8 cellular contexts compared by ENCODE assay signal in the genomic region with DNA sequence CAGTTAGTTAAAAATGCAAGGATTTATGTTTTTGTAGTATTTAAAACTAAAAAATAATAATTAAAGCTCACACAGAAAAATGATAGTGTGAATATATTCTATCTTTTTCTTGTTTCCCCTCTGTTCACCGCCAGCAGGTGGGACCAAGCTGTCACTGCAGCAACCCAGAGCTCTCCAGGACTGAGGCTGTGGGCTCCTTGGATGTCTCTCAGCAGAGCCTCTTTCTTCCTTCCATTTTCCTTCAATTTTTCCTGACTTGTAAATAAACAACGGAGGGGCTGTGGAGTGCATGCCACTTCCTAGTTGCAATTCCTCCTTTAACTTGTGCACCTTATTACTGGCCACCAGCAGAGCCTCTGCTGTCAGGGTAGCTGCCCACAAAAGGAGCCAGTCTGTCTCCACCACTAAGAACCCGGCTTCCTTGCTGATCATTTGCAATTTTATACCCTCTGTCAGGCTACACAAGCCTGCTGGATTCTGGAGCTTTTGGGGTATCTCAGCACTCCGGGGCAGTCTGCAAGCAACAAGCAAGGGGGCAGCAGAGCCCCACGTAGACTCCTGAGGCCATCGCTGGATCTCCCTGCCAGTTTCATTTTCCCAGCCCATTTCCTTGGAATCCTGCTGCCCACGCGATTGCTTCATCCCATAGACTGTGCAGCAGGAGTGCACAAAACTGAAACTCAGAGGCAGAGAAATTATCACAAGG.
DNase-seq lines count a peak whose midpoint lies in the region; ATAC-seq and TF ChIP-seq lines count a peak whose summit lies in the region.

No MANE protein-coding gene starts in this region.

- H3K36me3 ChIP-seq in PC-9 (ENCODE audit: low read depth) (no peaks in the 10 kb centered on the region), neuronal stem cell (replicated peaks in 1 of 2; ENCODE audit: control insufficient read depth in 2 of 2, insufficient read depth in 2 of 2, low read length in 2 of 2) (no peaks in the 10 kb centered on the region)

- H2AK5ac ChIP-seq in H9 (ENCODE audit: insufficient read length, low read length) (no peak overlapping the region), neuronal stem cell (ENCODE audit: low read depth, low read length) (no peak overlapping the region)

- CTCF ChIA-PET in PC-9 (lab: Charles Lee) = interaction anchor here (0.6 kb wide), 1 partner anchor 1782 kb away, joined by 3 read pairs; no protein-coding TSS in a partner anchor
- CTCF ChIA-PET in activated CD4-positive, alpha-beta T cell treated with anti-CD3 and anti-CD28 coated beads, Interleukin-2, amount 10 ng/mL, durations not matched to agents 7 days and 5 days (lab: Charles Lee) = no interaction called here

- no peak overlapping the region for H2BK5ac ChIP-seq in H9 (ENCODE audit: insufficient read length, low read length)
- no peak overlapping the region for H2BK5ac ChIP-seq in neuronal stem cell (ENCODE audit: low read length)

- H3K14ac ChIP-seq in H9 (ENCODE audit: insufficient read depth, low read length) (no peak overlapping the region), neuronal stem cell (ENCODE audit: low read length) (no peak overlapping the region)

- H3K27me3 ChIP-seq in H9 (ENCODE audit: insufficient read depth, low read length) (no peaks in the 10 kb centered on the region), PC-9 (ENCODE audit: insufficient read depth, low read depth) (no peaks in the 10 kb centered on the region), neuronal stem cell (ENCODE audit: control insufficient read depth in 3 of 3, insufficient read depth in 3 of 3, low read depth in 1 of 3, low read length in 3 of 3) (peaks cover 0 to 10% (median 0%) of the 10 kb centered on the region in 3 experiments)

- H3K4me3 Mint-ChIP-seq in H9 = peak overlapping the region in 1 of 2 experiments; percentile 4; a peak in 1 of 5 replicates
- no peak overlapping the region for H3K4me3 Mint-ChIP-seq in activated CD4-positive, alpha-beta T cell treated with anti-CD3 and anti-CD28 coated beads, Interleukin-2, amount 10 ng/mL, durations not matched to agents 7 days and 5 days

- peaks cover 10 to 14% of the 10 kb centered on the region in 2 experiments for H3K4me1 Mint-ChIP-seq in H9
- no peaks in the 10 kb centered on the region for H3K4me1 Mint-ChIP-seq in activated CD4-positive, alpha-beta T cell treated with anti-CD3 and anti-CD28 coated beads, Interleukin-2, amount 10 ng/mL, durations not matched to agents 7 days and 5 days

- no peak overlapping the region for H3K23ac ChIP-seq in H9 (ENCODE audit: insufficient read length, low read depth, low read length)
- H3K23ac ChIP-seq in neuronal stem cell (ENCODE audit: low read depth, low read length, poor library complexity) = no peak overlapping the region

- H4K5ac ChIP-seq in H9 (ENCODE audit: insufficient read length, low read depth, low read length) = no peak overlapping the region

- H3K4me3 ChIP-seq in PC-9 (peak overlapping the region; percentile 31; the same call in 1 of the 2 replicates), fibroblast of mammary gland (ENCODE audit: control insufficient read depth, low read depth, low read length) (peak overlapping the region; percentile 29), neuronal stem cell (ENCODE audit: low read length in 2 of 2) (no peak overlapping the region)

- H3K27ac Mint-ChIP-seq in H9 = peak overlapping the region; percentile 62 to 82 (median 74); a peak in 5 of 7 replicates
- H3K27ac Mint-ChIP-seq in activated CD4-positive, alpha-beta T cell treated with anti-CD3 and anti-CD28 coated beads, Interleukin-2, amount 10 ng/mL, durations not matched to agents 7 days and 5 days = no peak overlapping the region

- H3K4me2 ChIP-seq in H9 (ENCODE audit: insufficient read depth, insufficient read length, low read length) (no peak overlapping the region), PC-9 (peak overlapping the region; percentile 53), neuronal stem cell (ENCODE audit: insufficient read depth, low read length, poor library complexity, severe bottlenecking) (no peak overlapping the region)

- no peak overlapping the region for H2BK12ac ChIP-seq in H9 (ENCODE audit: insufficient read length, low read depth, low read length)
- no peak overlapping the region for H2BK12ac ChIP-seq in neuronal stem cell (ENCODE audit: low read length)

- no peak overlapping the region for H2BK15ac ChIP-seq in H9 (ENCODE audit: low read depth, low read length)
- H2BK15ac ChIP-seq in neuronal stem cell (ENCODE audit: low read length) = no peak overlapping the region

- no peak overlapping the region for H4K8ac ChIP-seq in H9 (replicated peaks; ENCODE audit: insufficient read length, low read depth, low read length)
- H4K8ac ChIP-seq in neuronal stem cell (ENCODE audit: low read depth, low read length) = peak overlapping the region; percentile 45

- DNase-seq in H9 (peak; percentile 81), PC-9 (peak in 1 of 2 experiments; percentile 45), fibroblast of mammary gland (ENCODE audit: low read depth) (peak; percentile 82), neuronal stem cell (ENCODE audit: low spot score) (peak; percentile 52)
- no peak for DNase-seq in activated CD4-positive, alpha-beta T cell treated with anti-CD3 and anti-CD28 coated beads, Interleukin-2, amount 10 ng/mL, durations not matched to agents 7 days and 5 days
- no peak for DNase-seq in activated CD4-positive, CD25-positive, alpha-beta regulatory T cell treated with anti-CD3 and anti-CD28 coated beads, Interleukin-2, amount 50 U/mL, for 72 hours

- TF ChIP-seq CTCF in H9 (conservative IDR thresholded peaks at IDR 0.05) = peak; percentile 79
- TF ChIP-seq CTCF in PC-9 (conservative IDR thresholded peaks at IDR 0.05) = 0 out of 2 replicates have a peak, but pooled peaks have one; percentile 15
- peak; percentile 64 for TF ChIP-seq CTCF in fibroblast of mammary gland (conservative IDR thresholded peaks at IDR 0.05; ENCODE audit: control insufficient read depth, insufficient read depth, low read depth, low read length)

- peaks cover 9 to 16% of the 10 kb centered on the region in 2 experiments; a peak in 4 of 5 replicates for H3K9me3 Mint-ChIP-seq in H9
- H3K9me3 Mint-ChIP-seq in activated CD4-positive, alpha-beta T cell treated with anti-CD3 and anti-CD28 coated beads, Interleukin-2, amount 10 ng/mL, durations not matched to agents 7 days and 5 days = peaks cover 2% of the 10 kb centered on the region

- intact Hi-C loops in PC-9 (cut with micrococcal nuclease; ENCODE audit: unreplicated experiment) = loop anchor here (10.0 kb wide), 1 partner anchor 241 kb away; no protein-coding TSS in a partner anchor

- H3K18ac ChIP-seq in H9 (ENCODE audit: insufficient read length, low read depth, low read length) (no peak overlapping the region), neuronal stem cell (ENCODE audit: low read length) (no peak overlapping the region)

- WGBS in H9 (ENCODE audit: extremely low coverage, insufficient read length, low lambda C conversion rate) = no CpG with 5 or more reads among the region's 8 CpGs
- WGBS in neuronal stem cell (ENCODE audit: extremely low coverage in 2 of 2, insufficient read length in 2 of 2, insufficient replicate concordance in 1 of 2), 2 donors = no CpG with 5 or more reads among the region's 8 CpGs

- H3K4me1 ChIP-seq in H9 (ENCODE audit: insufficient read depth, low read length) = no peaks in the 10 kb centered on the region
- H3K4me1 ChIP-seq in PC-9 (replicated peaks; ENCODE audit: insufficient read depth) = no peaks in the 10 kb centered on the region
- peaks cover 0 to 4% of the 10 kb centered on the region in 2 donors for H3K4me1 ChIP-seq in neuronal stem cell (ENCODE audit: control insufficient read depth in 2 of 2, insufficient read depth in 1 of 2, low read depth in 1 of 2, low read length in 2 of 2)

- BruUV-seq in PC-9 (replicated peaks; lab: Mats Ljungman, UMichigan) = no TSS peak

- H3K36me3 Mint-ChIP-seq in H9 (ENCODE audit: insufficient read depth in 1 of 3, low read depth in 3 of 3) = peaks cover 5 to 18% (median 10%) of the 10 kb centered on the region in 3 experiments
- no peaks in the 10 kb centered on the region for H3K36me3 Mint-ChIP-seq in activated CD4-positive, alpha-beta T cell treated with anti-CD3 and anti-CD28 coated beads, Interleukin-2, amount 10 ng/mL, durations not matched to agents 7 days and 5 days (ENCODE audit: low read depth)

- H3K9me2 ChIP-seq in PC-9 (ENCODE audit: insufficient read depth) = no peaks in the 10 kb centered on the region

- no peak overlapping the region for H3K56ac ChIP-seq in H9 (ENCODE audit: insufficient read length, low read depth, low read length)

- H3F3A ChIP-seq in PC-9 (ENCODE audit: insufficient read depth, low read depth) = no peaks in the 10 kb centered on the region

- H2BK120ac ChIP-seq in H9 (ENCODE audit: low read depth, low read length, poor library complexity, severe bottlenecking) = no peak overlapping the region
- no peak overlapping the region for H2BK120ac ChIP-seq in neuronal stem cell (ENCODE audit: low read depth, low read length)

- H4K20me1 ChIP-seq in H9 (ENCODE audit: control insufficient read depth, insufficient read depth, insufficient read length) (no peaks in the 10 kb centered on the region), PC-9 (ENCODE audit: insufficient read depth) (no peaks in the 10 kb centered on the region)

- H2AFZ ChIP-seq in H9 (ENCODE audit: low read length) = peak overlapping the region; percentile 43
- peak overlapping the region; percentile 55; the same call in 1 of the 2 replicates for H2AFZ ChIP-seq in PC-9
- peak overlapping the region; percentile 75 for H2AFZ ChIP-seq in neuronal stem cell (ENCODE audit: low read length)

- POLR2A ChIA-PET in PC-9 (lab: Charles Lee; ENCODE audit: unreplicated experiment) = no interaction called here
- POLR2A ChIA-PET in activated CD4-positive, alpha-beta T cell treated with anti-CD3 and anti-CD28 coated beads, Interleukin-2, amount 10 ng/mL, durations not matched to agents 7 days and 5 days (lab: Charles Lee) = no interaction called here

- H4K91ac ChIP-seq in H9 (ENCODE audit: insufficient read length, low read depth, low read length) (no peak overlapping the region), neuronal stem cell (ENCODE audit: low read depth, low read length, poor library complexity) (no peak overlapping the region)

- no peaks in the 10 kb centered on the region for H3K23me2 ChIP-seq in H9 (ENCODE audit: insufficient read length, low read depth, low read length, poor library complexity, severe bottlenecking)

- no peak for ATAC-seq in HG02763 (IDR thresholded peaks at IDR 0.05; ENCODE audit: unreplicated experiment)
- ATAC-seq in HG03460 (IDR thresholded peaks at IDR 0.05; ENCODE audit: unreplicated experiment) = no peak

- no peak overlapping the region for H3K27ac ChIP-seq in H9 (ENCODE audit: insufficient read length, low read depth, low read length)
- no peak overlapping the region for H3K27ac ChIP-seq in PC-9
- no peak overlapping the region for H3K27ac ChIP-seq in neuronal stem cell (replicated peaks; ENCODE audit: low read length)

- no peaks in the 10 kb centered on the region for H3K27me3 Mint-ChIP-seq in H9 (ENCODE audit: low read depth)
- no peaks in the 10 kb centered on the region for H3K27me3 Mint-ChIP-seq in activated CD4-positive, alpha-beta T cell treated with anti-CD3 and anti-CD28 coated beads, Interleukin-2, amount 10 ng/mL, durations not matched to agents 7 days and 5 days

- H3K9me3 ChIP-seq in H9 (ENCODE audit: control insufficient read depth, low read depth, low read length) (no peaks in the 10 kb centered on the region), PC-9 (ENCODE audit: insufficient read depth, low read depth) (no peaks in the 10 kb centered on the region), neuronal stem cell (replicated peaks in 1 of 2; ENCODE audit: control insufficient read depth in 2 of 2, insufficient read depth in 1 of 2, low read depth in 1 of 2, low read length in 2 of 2) (no peaks in the 10 kb centered on the region)

- no peak overlapping the region for H3T11ph ChIP-seq in H9 (ENCODE audit: low read length)

- H2BK20ac ChIP-seq in H9 (ENCODE audit: low read depth, low read length, poor library complexity, severe bottlenecking) = no peak overlapping the region

- no peak overlapping the region for H3K4ac ChIP-seq in H9 (ENCODE audit: low read depth, low read length)
- no peak overlapping the region for H3K4ac ChIP-seq in neuronal stem cell (ENCODE audit: low read length)

- H3K9ac ChIP-seq in H9 (ENCODE audit: extremely low read depth, insufficient read length, low read length) (no peak overlapping the region), neuronal stem cell (ENCODE audit: low read depth, low read length, poor library complexity) (no peak overlapping the region)

- no peaks in the 10 kb centered on the region for H3K79me2 ChIP-seq in H9 (ENCODE audit: insufficient read depth, low read length)
- no peaks in the 10 kb centered on the region for H3K79me2 ChIP-seq in PC-9 (ENCODE audit: low read depth)

- H3K79me1 ChIP-seq in H9 (ENCODE audit: insufficient read depth, low read depth, low read length, poor library complexity, severe bottlenecking) (no peaks in the 10 kb centered on the region), neuronal stem cell (ENCODE audit: low read depth, low read length) (no peaks in the 10 kb centered on the region)

Comparison
In these comparisons a context has a peak if more than half of its experiments do, and no peak if none do; other contexts are left out.
1. DNase-seq: peak in H9 (single experiment), fibroblast of mammary gland (single experiment) and neuronal stem cell (single experiment); none in activated CD4-positive, alpha-beta T cell treated with anti-CD3 and anti-CD28 coated beads, Interleukin-2, amount 10 ng/mL, durations not matched to agents 7 days and 5 days (single experiment) and activated CD4-positive, CD25-positive, alpha-beta regulatory T cell treated with anti-CD3 and anti-CD28 coated beads, Interleukin-2, amount 50 U/mL, for 72 hours (single experiment).
2. CTCF ChIP-seq: peak in every context shown above with its lines; median percentile 79 in H9; 64 in fibroblast of mammary gland; 15 in PC-9.
3. H3K4me3 ChIP-seq: peak in PC-9 (single experiment) and fibroblast of mammary gland (single experiment); none in neuronal stem cell (0 of 2).
4. Peak in every context shown above with its lines, with median percentiles within 50 percentile points of each other: H2AFZ ChIP-seq.